In genomic region chr15:70508561-70509281, GRCh38 we compare ENCODE assay signal across 9 cellular contexts.
DNase-seq lines count a peak whose midpoint lies in the region; ATAC-seq and TF ChIP-seq lines count a peak whose summit lies in the region.
"Had no signal": no experiment of that assay in that cellular context is flagged by ENCODE, and none has a peak within 500 bp of the region (broad histone marks: within the 10 kb centered on the region; RNA-seq: fewer than 3 reads in every experiment).

No MANE protein-coding gene starts in this region.

- H3K79me1 ChIP-seq in trophoblast cell (ENCODE audit: low read length) = no peaks in the 10 kb centered on the region

- intact Hi-C loops in mucosa of descending colon (cut with DNase I, micrococcal nuclease) = no loop called here

- H3K27ac ChIP-seq in brain microvascular endothelial cell (peak overlapping the region; percentile 76), trophoblast cell (ENCODE audit: low read depth, low read length) (no peak overlapping the region)
- H3K27ac ChIP-seq: pancreas had no signal

- no peak overlapping the region for H3K4me2 ChIP-seq in trophoblast cell (ENCODE audit: low read length)

- no peak overlapping the region for H3K4me3 ChIP-seq in brain microvascular endothelial cell (ENCODE audit: low read depth, low read length)
- no peak overlapping the region for H3K4me3 ChIP-seq in trophoblast cell (ENCODE audit: low read depth, low read length)
- no peak overlapping the region for H3K4me3 ChIP-seq in mucosa of descending colon
- H3K4me3 ChIP-seq: pancreas had no signal

- no peak overlapping the region for H3K9ac ChIP-seq in trophoblast cell (ENCODE audit: low read length)

- no peaks in the 10 kb centered on the region for H3K79me2 ChIP-seq in trophoblast cell (ENCODE audit: control insufficient read depth, insufficient read depth, low read length, poor library complexity)

- no CpG with 5 or more reads among the region's 5 CpGs for WGBS in trophoblast cell (ENCODE audit: extremely low coverage, insufficient coverage, insufficient read length)

- H3K36me3 ChIP-seq in brain microvascular endothelial cell (replicated peaks) = no peaks in the 10 kb centered on the region
- no peaks in the 10 kb centered on the region for H3K36me3 ChIP-seq in trophoblast cell (ENCODE audit: control insufficient read depth in 1 of 2, insufficient read depth in 2 of 2, low read length in 2 of 2)
- H3K36me3 ChIP-seq in mucosa of descending colon (ENCODE audit: low read depth) = no peaks in the 10 kb centered on the region
- H3K36me3 ChIP-seq: pancreas had no signal

- in situ Hi-C loops in brain microvascular endothelial cell (cut with HindIII; ENCODE audit: low pct_ligation_motif_present, low sequenced_read_pairs) = no loop called here

- TF ChIP-seq CTCF in brain microvascular endothelial cell (IDR thresholded peaks at IDR 0.05; ENCODE audit: low read depth, low read length, missing control alignments) (peak; percentile 15), mucosa of descending colon (IDR thresholded peaks at IDR 0.05) (no peak)

- H2AK5ac ChIP-seq in trophoblast cell (ENCODE audit: low read length) = no peak overlapping the region

- no peak overlapping the region for H2BK120ac ChIP-seq in trophoblast cell (ENCODE audit: insufficient read depth, low read length, poor library complexity)

- H2BK5ac ChIP-seq in trophoblast cell (ENCODE audit: low read depth, low read length, poor library complexity) = no peak overlapping the region

- no peaks in the 10 kb centered on the region for H3K27me3 ChIP-seq in brain microvascular endothelial cell (replicated peaks)
- H3K27me3 ChIP-seq in trophoblast cell (ENCODE audit: insufficient read depth, low read length) = no peaks in the 10 kb centered on the region
- H3K27me3 ChIP-seq: pancreas had no signal

- H3K23ac ChIP-seq in trophoblast cell (ENCODE audit: low read length) = no peak overlapping the region

- H4K91ac ChIP-seq in trophoblast cell (ENCODE audit: low read depth, low read length) = no peak overlapping the region

- H4K8ac ChIP-seq in trophoblast cell (ENCODE audit: low read depth, low read length) = no peak overlapping the region

- peaks cover 19 to 25% of the 10 kb centered on the region in 2 experiments for H3K4me1 ChIP-seq in trophoblast cell (ENCODE audit: control insufficient read depth in 1 of 2, insufficient read depth in 2 of 2, low read length in 2 of 2)
- H3K4me1 ChIP-seq in mucosa of descending colon (ENCODE audit: low read depth) = peaks cover 12% of the 10 kb centered on the region

- H2BK12ac ChIP-seq in trophoblast cell (ENCODE audit: low read length) = no peak overlapping the region

- peaks cover 9% of the 10 kb centered on the region for H3K9me3 ChIP-seq in trophoblast cell (ENCODE audit: insufficient read depth, low read depth, low read length)
- H3K9me3 ChIP-seq in mucosa of descending colon = peaks cover 14% of the 10 kb centered on the region
- H3K9me3 ChIP-seq: pancreas had no signal

- DNase-seq in DMS53 treated with DMSO at 0.1 percent for 48 hours (lab: John Stamatoyannopoulos, UW; ENCODE audit: unreplicated experiment) (peak; percentile 46), NCI-H226 (peak; percentile 99), brain microvascular endothelial cell (peak; percentile 94), trophoblast cell (peak; percentile 32 to 45), NCI-H1417 (lab: John Stamatoyannopoulos, UW) (no peak), mucosa of descending colon (no peak)
- DNase-seq: pancreas had no signal

- no peak overlapping the region for H3K18ac ChIP-seq in trophoblast cell (ENCODE audit: low read length)

- no peak overlapping the region for H2AFZ ChIP-seq in trophoblast cell (ENCODE audit: insufficient read depth, low read length, poor library complexity)

- H3K14ac ChIP-seq in trophoblast cell (ENCODE audit: low read length) = no peak overlapping the region

- H3K4ac ChIP-seq in trophoblast cell (ENCODE audit: low read depth, low read length) = no peak overlapping the region

- no peak overlapping the region for H4K12ac ChIP-seq in trophoblast cell (ENCODE audit: low read depth, low read length)

- ATAC-seq in HG03280 (IDR thresholded peaks at IDR 0.05; ENCODE audit: unreplicated experiment) = no peak
- no peak for ATAC-seq in HG02642 (IDR thresholded peaks at IDR 0.05; ENCODE audit: poor library complexity, unreplicated experiment)
- no peak for ATAC-seq in mucosa of descending colon

Comparison
In these comparisons a context has a peak if more than half of its experiments do, and no peak if none do; other contexts are left out.
1. DNase-seq: peak in DMS53 treated with DMSO at 0.1 percent for 48 hours (single experiment), NCI-H226 (single experiment), brain microvascular endothelial cell (single experiment) and trophoblast cell (2 of 2); none in NCI-H1417 (0 of 3) and mucosa of descending colon (0 of 3).